In genomic region chr22:44664149-44664548, GRCh38 we compare ENCODE assay signal across 8 cellular contexts. TPM values are rescaled to one million over a fixed set of nuclear protein-coding genes. Genes with fewer than 3 reads are reported as not detected.
DNase-seq lines count a peak whose midpoint lies in the region; ATAC-seq and TF ChIP-seq lines count a peak whose summit lies in the region.

No MANE protein-coding gene starts in this region.

- CTCF ChIA-PET in CD4-positive, alpha-beta memory T cell (lab: Charles Lee; ENCODE audit: partially characterized antibody) = interaction anchor here (0.8 to 6.4 kb wide), 6 partner anchors 14 to 671 kb away, joined by 3 to 46 read pairs (median 4); no protein-coding TSS in a partner anchor

- intact Hi-C loops in CD4-positive, alpha-beta memory T cell (cut with micrococcal nuclease) = no loop called here
- intact Hi-C loops in tibial artery (cut with DNase I; ENCODE audit: low total_unique reads) = no loop called here

- no peak overlapping the region for H3K4me3 ChIP-seq in CD4-positive, alpha-beta memory T cell (ENCODE audit: low read length in 2 of 2)
- no peak overlapping the region for H3K4me3 ChIP-seq in tibial artery

- peak; percentile 41 to 57 (median 45) for DNase-seq in CD4-positive, alpha-beta memory T cell
- DNase-seq in T-helper 17 cell (peak in 1 of 3 donors; percentile 24), caudate nucleus (lab: John Stamatoyannopoulos, UW) (peak in 37 of 61 donors; percentile 5 to 65 (median 48)), mesothelial cell of epicardium (ENCODE audit: low spot score in 2 of 2, unreplicated experiment in 2 of 2) (no peak), tibial artery (peak; percentile 78 to 81), NCI-H1436 treated with DMSO at 0.1 percent for 48 hours (lab: John Stamatoyannopoulos, UW) (no peak)

- H3K27ac ChIP-seq in CD4-positive, alpha-beta memory T cell (ENCODE audit: low read depth, low read length) = peak overlapping the region; percentile 14
- H3K27ac ChIP-seq in caudate nucleus (ENCODE audit: low read depth, low read length) (peak overlapping the region; percentile 62), tibial artery (no peak overlapping the region)

- POLR2A ChIA-PET in CD4-positive, alpha-beta memory T cell (lab: Charles Lee; ENCODE audit: partially characterized antibody) = interaction anchor here (0.8 to 1.6 kb wide), 10 partner anchors 9 to 852 kb away, joined by 3 to 9 read pairs (median 4); partner anchors contain the start of genes EFCAB6, PARVG and SAMM50

- H3K9me3 ChIP-seq in CD4-positive, alpha-beta memory T cell (ENCODE audit: control insufficient read depth in 1 of 2, low read length in 2 of 2) = no peaks in the 10 kb centered on the region
- H3K9me3 ChIP-seq in T-helper 17 cell (ENCODE audit: control insufficient read depth, low read length, poor library complexity, severe bottlenecking) = no peaks in the 10 kb centered on the region
- no peaks in the 10 kb centered on the region for H3K9me3 ChIP-seq in tibial artery

- peaks cover 0 to 4% of the 10 kb centered on the region in 2 donors for H3K36me3 Mint-ChIP-seq in CD4-positive, alpha-beta memory T cell
- H3K36me3 Mint-ChIP-seq in T-helper 17 cell (ENCODE audit: low read depth) = no peaks in the 10 kb centered on the region
- H3K36me3 Mint-ChIP-seq in mesothelial cell of epicardium = no peaks in the 10 kb centered on the region

- peaks cover 51% of the 10 kb centered on the region for H3K4me1 ChIP-seq in CD4-positive, alpha-beta memory T cell (ENCODE audit: insufficient read depth, low read length)
- peaks cover 0 to 7% (median 5%) of the 10 kb centered on the region in 4 donors for H3K4me1 ChIP-seq in tibial artery

- H3K4me3 Mint-ChIP-seq in CD4-positive, alpha-beta memory T cell = peak overlapping the region; percentile 48 to 81 (median 69)
- H3K4me3 Mint-ChIP-seq in T-helper 17 cell = peak overlapping the region; percentile 67
- H3K4me3 Mint-ChIP-seq in mesothelial cell of epicardium = no peak overlapping the region

- H3K27ac Mint-ChIP-seq in CD4-positive, alpha-beta memory T cell = peak overlapping the region; percentile 65 to 92 (median 85)
- peak overlapping the region; percentile 91 for H3K27ac Mint-ChIP-seq in T-helper 17 cell
- peak overlapping the region; percentile 16 for H3K27ac Mint-ChIP-seq in mesothelial cell of epicardium

- H3K9me3 Mint-ChIP-seq in CD4-positive, alpha-beta memory T cell = no peaks in the 10 kb centered on the region
- no peaks in the 10 kb centered on the region for H3K9me3 Mint-ChIP-seq in mesothelial cell of epicardium

- TF ChIP-seq CTCF in mesothelial cell of epicardium (IDR thresholded peaks at IDR 0.05; ENCODE audit: unreplicated experiment) = no peak
- TF ChIP-seq CTCF in tibial artery (IDR thresholded peaks at IDR 0.05) = no peak

- no peaks in the 10 kb centered on the region for H3K36me3 ChIP-seq in CD4-positive, alpha-beta memory T cell (ENCODE audit: insufficient read depth, low read length)
- no peaks in the 10 kb centered on the region for H3K36me3 ChIP-seq in tibial artery

- H3K27me3 Mint-ChIP-seq in CD4-positive, alpha-beta memory T cell = no peaks in the 10 kb centered on the region
- no peaks in the 10 kb centered on the region for H3K27me3 Mint-ChIP-seq in T-helper 17 cell
- H3K27me3 Mint-ChIP-seq in mesothelial cell of epicardium (ENCODE audit: low read depth) = peaks cover 30% of the 10 kb centered on the region

- peaks cover 28 to 56% (median 45%) of the 10 kb centered on the region in 4 donors for H3K4me1 Mint-ChIP-seq in CD4-positive, alpha-beta memory T cell
- peaks cover 41% of the 10 kb centered on the region for H3K4me1 Mint-ChIP-seq in T-helper 17 cell
- H3K4me1 Mint-ChIP-seq in mesothelial cell of epicardium = peaks cover 5% of the 10 kb centered on the region

- peak; percentile 32 for ATAC-seq in T-helper 17 cell
- no peak for ATAC-seq in HG03159 (IDR thresholded peaks at IDR 0.05; ENCODE audit: unreplicated experiment)
- no peak for ATAC-seq in HG03460 (IDR thresholded peaks at IDR 0.05; ENCODE audit: unreplicated experiment)

- H3K27me3 ChIP-seq in CD4-positive, alpha-beta memory T cell (ENCODE audit: insufficient read depth, low read length) = no peaks in the 10 kb centered on the region
- H3K27me3 ChIP-seq in tibial artery = peaks cover 0 to 50% of the 10 kb centered on the region in 2 donors

RNA-seq across cellular contexts. Expression of gene PRR5, which starts 37.9 kb away (rescaled TPM):
- 10 to 100 TPM; 45.9 to 46.5 TPM for total RNA-seq in CD4-positive, alpha-beta memory T cell
- polyA plus RNA-seq in CD4-positive, alpha-beta memory T cell = 10 to 100 TPM; 45.1 to 74.0 TPM
- total RNA-seq in T-helper 17 cell (10 to 100 TPM; 51.8 to 52.2 TPM), mesothelial cell of epicardium (59.7 to 65.3 TPM (median 63.6 TPM) in 3 replicates)

Comparison
In these comparisons a context has a peak if more than half of its experiments do, and no peak if none do; other contexts are left out.
1. DNase-seq: peak in CD4-positive, alpha-beta memory T cell (5 of 5), caudate nucleus (37 of 61) and tibial artery (2 of 2); none in mesothelial cell of epicardium (0 of 2) and NCI-H1436 treated with DMSO at 0.1 percent for 48 hours (single experiment).
2. H3K27ac ChIP-seq: peak in CD4-positive, alpha-beta memory T cell (single experiment) and caudate nucleus (single experiment); none in tibial artery (0 of 2).
3. H3K27ac Mint-ChIP-seq: peak in every context shown above with its lines; median percentile 91 in T-helper 17 cell; 85 in CD4-positive, alpha-beta memory T cell; 16 in mesothelial cell of epicardium.